In genomic region chr4:140567722-140568121, GRCh38 we compare ENCODE assay signal across 10 cellular contexts. TPM values are rescaled to one million over a fixed set of nuclear protein-coding genes. Genes with fewer than 3 reads are reported as not detected.
DNase-seq lines count a peak whose midpoint lies in the region; FAIRE-seq and TF ChIP-seq lines count a peak whose summit lies in the region.
"Had no signal": no experiment of that assay in that cellular context is flagged by ENCODE, and none has a peak within 500 bp of the region (broad histone marks: within the 10 kb centered on the region; RNA-seq: fewer than 3 reads in every experiment).

No MANE protein-coding gene starts in this region.

- H3K36me3 Mint-ChIP-seq in activated naive CD8-positive, alpha-beta T cell: peaks cover 13% of the 10 kb centered on the region

- TF ChIP-seq CTCF in retinal pigment epithelial cell (conservative IDR thresholded peaks at IDR 0.05; ENCODE audit: low read depth, low read length) (no peak), D721Med (IDR thresholded peaks at IDR 0.05; ENCODE audit: insufficient read depth, missing control alignments) (no peak)

- peak overlapping the region; percentile 51 for H3K4me3 Mint-ChIP-seq in activated naive CD8-positive, alpha-beta T cell

- DNase-seq in H7 (peak; percentile 56), retinal pigment epithelial cell (ENCODE audit: low read depth) (no peak), NCI-H2081 treated with DMSO at 0.1 percent for 48 hours (lab: John Stamatoyannopoulos, UW) (no peak), D721Med (ENCODE audit: insufficient read length, low spot score) (no peak), T1000 (lab: John Stamatoyannopoulos, UW) (no peak)
- DNase-seq in effector CD8-positive, alpha-beta T cell (lab: John Stamatoyannopoulos, UW): no peak
- DNase-seq: activated CD4-positive, alpha-beta T cell treated with anti-CD3 and anti-CD28 coated beads, Interleukin-2, amount 50 U/mL, for 48 hours; NCI-H524 treated with DMSO at 0.1 percent for 48 hours had no signal

- H3K27ac Mint-ChIP-seq in activated naive CD8-positive, alpha-beta T cell: no peak overlapping the region

- peaks cover 23% of the 10 kb centered on the region for H3K4me1 Mint-ChIP-seq in activated naive CD8-positive, alpha-beta T cell (ENCODE audit: low read depth)

- peaks cover 49% of the 10 kb centered on the region for H3K27me3 ChIP-seq in H7 (ENCODE audit: control insufficient read depth, insufficient read depth, low read length)

- no peak for FAIRE-seq in D721Med (lab: Jason Lieb, UNC)

- H3K9me3 Mint-ChIP-seq in activated naive CD8-positive, alpha-beta T cell (ENCODE audit: low read depth): peaks cover 7% of the 10 kb centered on the region

- H3K27me3 Mint-ChIP-seq in activated naive CD8-positive, alpha-beta T cell: peaks cover 42% of the 10 kb centered on the region

- no peak overlapping the region; the same call in 1 of the 2 replicates for H3K4me3 ChIP-seq in H7 (ENCODE audit: insufficient read depth, low read depth, low read length)
- peak overlapping the region; percentile 18 for H3K4me3 ChIP-seq in iPS-11a (ENCODE audit: low read depth, low read length)
- H3K4me3 ChIP-seq in retinal pigment epithelial cell (ENCODE audit: low read length): peak overlapping the region; percentile 50

- H3K36me3 ChIP-seq in H7 (replicated peaks; ENCODE audit: control insufficient read depth, insufficient read depth, low read length): no peaks in the 10 kb centered on the region

RNA-seq across cellular contexts. Expression of gene UCP1, which starts 1.0 kb away (rescaled TPM):
- total RNA-seq in H7 (2014; rRNA removed; shearing (Covaris generic)): 0.07 TPM in 1 of 2 replicates, not detected in the other

RNA-seq across cellular contexts. Expression of gene ELMOD2, which starts 43.8 kb away (rescaled TPM):
- 24.8 and 27.1 TPM in 2 replicates for total RNA-seq in H7 (2014; rRNA removed; shearing (Covaris generic))
